29 cellular contexts compared by ENCODE assay signal in the genomic region with DNA sequence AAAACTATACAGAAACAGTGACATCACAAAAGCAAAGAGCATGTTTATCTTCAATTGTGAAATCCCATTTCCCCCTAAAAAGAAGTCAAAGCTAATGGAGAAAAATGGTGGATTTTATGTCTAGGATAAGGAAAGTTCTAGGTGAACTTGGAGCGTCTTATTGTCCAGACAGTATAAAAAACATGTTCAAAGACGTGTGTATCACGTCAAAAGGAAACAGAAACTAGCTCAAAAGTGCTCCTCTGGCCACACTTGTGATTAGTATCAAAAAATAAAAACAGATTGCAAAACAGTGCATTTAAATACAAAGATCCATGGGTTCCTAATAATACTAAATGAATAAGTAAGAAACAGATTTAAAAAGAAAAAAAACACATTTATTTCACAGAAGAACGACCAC.
"Had no signal": no experiment of that assay in that cellular context is flagged by ENCODE, and none has a peak within 500 bp of the region (broad histone marks: within the 10 kb centered on the region; RNA-seq: fewer than 3 reads in every experiment).

No MANE protein-coding gene starts in this region.

- ATAC-seq: activated CD4-positive, alpha-beta T cell treated with anti-CD3 and anti-CD28 coated beads for 36 hours; activated CD8-positive, alpha-beta memory T cell treated with anti-CD3 and anti-CD28 coated beads, Interleukin-2, amount 10 ng/mL, durations not matched to agents 7 days and 5 days; activated CD8-positive, alpha-beta T cell treated with anti-CD3 and anti-CD28 coated beads, Interleukin-2, amount 10 ng/mL, durations not matched to agents 7 days and 5 days; activated naive CD8-positive, alpha-beta T cell treated with anti-CD3 and anti-CD28 coated beads, Interleukin-2, amount 50 U/mL, for 24 hours; body of pancreas; esophagus mucosa; gastroesophageal sphincter; heart right ventricle had no signal

- H3K36me3 ChIP-seq: adrenal gland, colonic mucosa, gastroesophageal sphincter, heart right ventricle had no signal

- H3K4me2 ChIP-seq: hepatocyte had no signal

- H3K9me3 ChIP-seq: body of pancreas, colonic mucosa, gastroesophageal sphincter, heart right ventricle had no signal

- H3K79me2 ChIP-seq: hepatocyte had no signal

- DNase-seq: activated CD4-positive, alpha-beta memory T cell treated with anti-CD3 and anti-CD28 coated beads for 36 hours; activated CD4-positive, alpha-beta T cell treated with anti-CD3 and anti-CD28 coated beads for 36 hours; activated CD4-positive, alpha-beta T cell treated with anti-CD3 and anti-CD28 coated beads, Interleukin-2, amount 10 ng/mL, durations not matched to agents 24 days and 14 days; activated CD4-positive, CD25-positive, alpha-beta regulatory T cell; activated CD4-positive, CD25-positive, alpha-beta regulatory T cell treated with anti-CD3 and anti-CD28 coated beads, Interleukin-2, amount 50 U/mL, for 72 hours; activated CD8-positive, alpha-beta memory T cell treated with anti-CD3 and anti-CD28 coated beads, Interleukin-2, amount 10 ng/mL, durations not matched to agents 7 days and 5 days; activated CD8-positive, alpha-beta memory T cell treated with anti-CD3 and anti-CD28 coated beads, Interleukin-2, amount 50 U/mL, for 4 hours; activated CD8-positive, alpha-beta T cell treated with anti-CD3 and anti-CD28 coated beads, Interleukin-2, amount 10 ng/mL, durations not matched to agents 7 days and 5 days; activated effector memory CD4-positive, alpha-beta T cell treated with anti-CD3 and anti-CD28 coated beads, Interleukin-2, amount 50 U/mL, for 16 hours; activated naive CD4-positive, alpha-beta T cell treated with anti-CD3 and anti-CD28 coated beads for 36 hours; activated naive CD8-positive, alpha-beta T cell treated with anti-CD3 and anti-CD28 coated beads for 36 hours; activated naive CD8-positive, alpha-beta T cell treated with anti-CD3 and anti-CD28 coated beads, Interleukin-2, amount 50 U/mL, for 24 hours; activated T-cell treated with anti-CD3 and anti-CD28 coated beads, Interleukin-2, amount 50 U/mL, for 1 hour; activated T-cell treated with anti-CD3 and anti-CD28 coated beads, Interleukin-2, amount 50 U/mL, for 48 hours; adrenal gland; amygdala; aorta; body of pancreas; caudate nucleus; colonic mucosa; dorsolateral prefrontal cortex; effector memory CD4-positive, alpha-beta T cell; endodermal cell; foreskin melanocyte; heart right ventricle; T-helper 2 cell had no signal

- H2AFZ ChIP-seq: hepatocyte had no signal

- H3K4me1 ChIP-seq: adrenal gland, body of pancreas, colonic mucosa, gastroesophageal sphincter, heart right ventricle had no signal

- H3K4me3 ChIP-seq: adrenal gland, body of pancreas, colonic mucosa, dorsolateral prefrontal cortex, gastroesophageal sphincter, heart right ventricle, hepatocyte had no signal

- H3K27me3 ChIP-seq: adrenal gland, body of pancreas, colonic mucosa, dorsolateral prefrontal cortex, gastroesophageal sphincter, heart right ventricle, hepatocyte had no signal
